19 cellular contexts compared by ENCODE assay signal in genomic region chr15:37054336-37054735, GRCh38.
"Had no signal": no experiment of that assay in that cellular context is flagged by ENCODE, and none has a peak within 500 bp of the region (broad histone marks: within the 10 kb centered on the region; RNA-seq: fewer than 3 reads in every experiment).

No MANE protein-coding gene starts in this region.

- FAIRE-seq: endothelial cell of umbilical vein, islet of Langerhans, small intestine, urothelium cell line had no signal

- H3K4me1 ChIP-seq: gastrocnemius medialis, psoas muscle had no signal

- H3K9me3 ChIP-seq: gastrocnemius medialis, heart right ventricle, neutrophil, psoas muscle had no signal

- H3K27me3 Mint-ChIP-seq: naive B cell had no signal

- H3K4me3 ChIP-seq: coronary artery, gastrocnemius medialis, heart right ventricle, psoas muscle had no signal

- H3K36me3 ChIP-seq: gastrocnemius medialis, neutrophil had no signal

- DNase-seq: effector CD4-positive, alpha-beta T cell; endodermal cell; gastrocnemius medialis; heart right ventricle; hypothalamus; mammary epithelial cell; naive B cell; nephron progenitor cell; psoas muscle; retina; small intestine; stimulated activated CD4-positive, alpha-beta T cell treated with anti-CD3 and anti-CD28 coated beads, Interleukin-12 subunit alpha, Interleukin-12 subunit beta, amount 100 ng/mL, for 4 hours; stimulated activated naive CD4-positive, alpha-beta T cell treated with Interleukin-2 at 50 U/mL for 16 hours; trophoblast cell had no signal

- H3K27me3 ChIP-seq: heart right ventricle, neutrophil had no signal

- H3K4me3 Mint-ChIP-seq: endodermal cell, naive B cell, nephron progenitor cell had no signal

- H3K36me3 Mint-ChIP-seq: naive B cell had no signal

- H3K4me1 Mint-ChIP-seq: naive B cell had no signal

- H3K27ac ChIP-seq: coronary artery, gastrocnemius medialis, heart right ventricle, neutrophil, psoas muscle had no signal

- H3K9me3 Mint-ChIP-seq: endodermal cell had no signal

- H3K27ac Mint-ChIP-seq: endodermal cell, naive B cell, nephron progenitor cell had no signal
